8 cellular contexts compared by ENCODE assay signal in genomic region chr3:23183731-23184130, GRCh38. TPM values are rescaled to one million over a fixed set of nuclear protein-coding genes. Genes with fewer than 3 reads are reported as not detected.
A peak's percentile ranks its signal among the peaks of the same experiment; 100 is the strongest.
DNase-seq lines count a peak whose midpoint lies in the region; ATAC-seq and TF ChIP-seq lines count a peak whose summit lies in the region.
"Had no signal": no experiment of that assay in that cellular context is flagged by ENCODE, and none has a peak within 500 bp of the region (broad histone marks: within the 10 kb centered on the region; RNA-seq: fewer than 3 reads in every experiment).

No MANE protein-coding gene starts in this region.

- no peak overlapping the region for H3K4me2 ChIP-seq in PC-3 (ENCODE audit: low read length)

- no peaks in the 10 kb centered on the region for H3K27me3 Mint-ChIP-seq in activated T-cell treated with anti-CD3 and anti-CD28 coated beads, Interleukin-2, amount 50 U/mL, for 24 hours
- H3K27me3 Mint-ChIP-seq: activated B cell treated with CpG ODN at 0.5 μM for 24 hours had no signal

- no peak overlapping the region for H2AFZ ChIP-seq in PC-3 (ENCODE audit: low read length)

- H3K9me3 ChIP-seq in PC-3 (ENCODE audit: low read length), result no peaks in the 10 kb centered on the region

- no peaks in the 10 kb centered on the region for H3K79me2 ChIP-seq in PC-3 (ENCODE audit: low read length)

- H4K20me1 ChIP-seq in PC-3 (ENCODE audit: low read length), result no peaks in the 10 kb centered on the region

- no peaks in the 10 kb centered on the region for H3F3A ChIP-seq in PC-3 (ENCODE audit: low read length, unreplicated experiment)

- no peak overlapping the region for H3K27ac ChIP-seq in PC-3 (ENCODE audit: low read length)

- no peaks in the 10 kb centered on the region for H3K4me1 Mint-ChIP-seq in activated T-cell treated with anti-CD3 and anti-CD28 coated beads, Interleukin-2, amount 50 U/mL, for 24 hours (ENCODE audit: low read depth)
- H3K4me1 Mint-ChIP-seq: activated B cell treated with CpG ODN at 0.5 μM for 24 hours had no signal

- no peaks in the 10 kb centered on the region for H3K9me2 ChIP-seq in PC-3 (replicated peaks; ENCODE audit: low read length)

- peak; percentile 88 for TF ChIP-seq CTCF in PC-3 (conservative IDR thresholded peaks at IDR 0.05; ENCODE audit: low read depth, low read length)
- TF ChIP-seq CTCF in foreskin fibroblast (IDR thresholded peaks at IDR 0.05; ENCODE audit: low read depth, low read length), result peak; percentile 59

- POLR2A ChIA-PET in PC-3 (lab: Charles Lee; ENCODE audit: unreplicated experiment), result no interaction called here

- H3K27me3 ChIP-seq in PC-3 (ENCODE audit: low read length), result no peaks in the 10 kb centered on the region

- H3K9ac ChIP-seq in PC-3 (ENCODE audit: low read length), result no peak overlapping the region

- H3K4me3 Mint-ChIP-seq in activated T-cell treated with anti-CD3 and anti-CD28 coated beads, Interleukin-2, amount 50 U/mL, for 24 hours, result no peak overlapping the region
- H3K4me3 Mint-ChIP-seq: activated B cell treated with CpG ODN at 0.5 μM for 24 hours had no signal

- no peak overlapping the region for H3K27ac Mint-ChIP-seq in activated T-cell treated with anti-CD3 and anti-CD28 coated beads, Interleukin-2, amount 50 U/mL, for 24 hours
- H3K27ac Mint-ChIP-seq: activated B cell treated with CpG ODN at 0.5 μM for 24 hours had no signal

- DNase-seq in H4 (ENCODE audit: low spot score) (peak; percentile 23), PC-3 (peak; percentile 81), foreskin fibroblast (peak; percentile 29 to 69), retina (peak; percentile 28), amniotic stem cell (lab: John Stamatoyannopoulos, UW) (no peak)
- DNase-seq in activated T-cell treated with anti-CD3 and anti-CD28 coated beads, Interleukin-2, amount 50 U/mL, for 24 hours, result no peak
- DNase-seq: activated B cell treated with CpG ODN at 0.5 μM for 24 hours had no signal

- intact Hi-C loops in PC-3 (cut with micrococcal nuclease), result loop anchor here (5.0 kb wide), 1 partner anchor 624 kb away; the partner anchor contains the start of gene UBE2E1

- H3K9me3 Mint-ChIP-seq in activated T-cell treated with anti-CD3 and anti-CD28 coated beads, Interleukin-2, amount 50 U/mL, for 24 hours, result no peaks in the 10 kb centered on the region
- H3K9me3 Mint-ChIP-seq: activated B cell treated with CpG ODN at 0.5 μM for 24 hours had no signal

- H3K36me3 Mint-ChIP-seq in activated T-cell treated with anti-CD3 and anti-CD28 coated beads, Interleukin-2, amount 50 U/mL, for 24 hours (ENCODE audit: low read depth), result no peaks in the 10 kb centered on the region

- no peaks in the 10 kb centered on the region for H3K4me1 ChIP-seq in PC-3 (ENCODE audit: insufficient read depth, low read length)

- ATAC-seq in PC-3 (peak; percentile 98), HG03280 (IDR thresholded peaks at IDR 0.05; ENCODE audit: unreplicated experiment) (no peak)

- BruUV-seq in PC-3 (replicated peaks; lab: Mats Ljungman, UMichigan), result no TSS peak

- no peak overlapping the region for H3K4me3 ChIP-seq in PC-3 (ENCODE audit: low read length)
- no peak overlapping the region for H3K4me3 ChIP-seq in foreskin fibroblast (ENCODE audit: low read depth in 1 of 2, low read length in 2 of 2)

- CTCF ChIA-PET in PC-3 (lab: Charles Lee), result no interaction called here

- H3K36me3 ChIP-seq in PC-3 (ENCODE audit: low read depth, low read length), result no peaks in the 10 kb centered on the region

RNA-seq across cellular contexts. Expression of gene UBE2E2, which starts 19.4 kb away (rescaled TPM):
- total RNA-seq in H4 (2014; rRNA removed; shearing (Covaris generic)), result 16.9 and 42.5 TPM in 2 replicates
- total RNA-seq in PC-3 (2014; rRNA removed), result 25.6 and 30.9 TPM in 2 replicates

Comparison
In these comparisons a context has a peak if more than half of its experiments do, and no peak if none do; other contexts are left out.
1. DNase-seq: peak in H4 (single experiment), PC-3 (single experiment), foreskin fibroblast (2 of 2) and retina (single experiment); none in amniotic stem cell (single experiment) and activated T-cell treated with anti-CD3 and anti-CD28 coated beads, Interleukin-2, amount 50 U/mL, for 24 hours (single experiment).